Comparison of ENCODE assay signal across 24 cellular contexts in the genomic region with DNA sequence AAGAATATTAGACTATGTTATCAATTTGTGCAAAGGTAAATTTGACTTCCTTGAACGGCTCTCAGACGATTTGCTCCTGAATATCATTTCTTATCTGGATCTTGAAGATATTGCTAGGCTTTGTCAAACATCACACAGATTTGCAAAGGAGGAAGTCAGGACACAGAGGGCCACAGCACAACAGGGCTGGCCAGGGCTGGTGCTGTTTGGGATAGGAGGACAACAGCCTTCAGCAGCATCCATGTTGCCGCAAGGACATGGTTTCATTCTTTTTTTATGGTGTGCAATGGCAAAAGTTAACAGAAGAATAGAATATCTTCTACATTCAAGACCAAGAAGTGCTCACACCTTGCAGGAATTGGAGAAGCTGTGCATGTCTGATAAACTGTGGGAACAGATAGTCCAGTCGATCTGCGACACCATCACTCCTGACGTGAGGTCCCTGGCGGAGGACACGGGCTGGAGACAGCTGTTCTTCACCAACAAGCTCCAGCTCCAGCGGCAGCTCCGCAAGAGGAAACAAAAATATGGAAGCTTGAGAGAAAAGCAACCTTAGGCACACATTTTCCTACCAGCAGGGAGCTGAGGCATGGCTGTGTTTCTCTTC. TPM values are rescaled to one million over a fixed set of nuclear protein-coding genes. Genes with fewer than 3 reads are reported as not detected.
DNase-seq lines count a peak whose midpoint lies in the region; ATAC-seq, FAIRE-seq and TF ChIP-seq lines count a peak whose summit lies in the region.
"Had no signal": no experiment of that assay in that cellular context is flagged by ENCODE, and none has a peak within 500 bp of the region (broad histone marks: within the 10 kb centered on the region; RNA-seq: fewer than 3 reads in every experiment).

No MANE protein-coding gene starts in this region.

- DNase-seq in activated CD8-positive, alpha-beta T cell treated with anti-CD3 and anti-CD28 coated beads, Interleukin-2, amount 10 ng/mL, durations not matched to agents 7 days and 5 days: peak; percentile 16
- DNase-seq in activated CD8-positive, alpha-beta T cell treated with anti-CD3 and anti-CD28 coated beads for 36 hours: no peak
- peak in 1 of 4 experiments; percentile 31 for DNase-seq in K562 (ENCODE audit: extremely low read depth in 1 of 4, low spot score in 3 of 4)
- DNase-seq in esophagus muscularis mucosa (ENCODE audit: extremely low spot score): peak; percentile 55
- no peak for DNase-seq in DMS79 treated with DMSO at 0.1 percent for 48 hours (lab: John Stamatoyannopoulos, UW)
- DNase-seq in NCI-H2171 treated with DMSO at 0.1 percent for 48 hours (lab: John Stamatoyannopoulos, UW): no peak
- no peak for DNase-seq in nucleus accumbens (lab: John Stamatoyannopoulos, UW)
- DNase-seq: Caco-2; CD4-positive, CD25-positive, alpha-beta regulatory T cell; CD8-positive, alpha-beta T cell; DMS153; GF-D8; GOT3; HFFc6 had no signal

- no peaks in the 10 kb centered on the region for H4K20me1 ChIP-seq in K562 (replicated peaks; ENCODE audit: control insufficient read depth, insufficient read depth, low read length)
- H4K20me1 ChIP-seq: BLaER1 had no signal

- intact Hi-C loops in activated CD8-positive, alpha-beta T cell treated with anti-CD3 and anti-CD28 coated beads for 36 hours (cut with micrococcal nuclease): no loop called here
- intact Hi-C loops in K562 (cut with micrococcal nuclease): no loop called here
- intact Hi-C loops in esophagus muscularis mucosa (cut with DNase I): no loop called here

- H3K9ac ChIP-seq in K562 (ENCODE audit: insufficient read depth in 1 of 2, low read depth in 2 of 2, low read length in 2 of 2): no peak overlapping the region
- H3K9ac ChIP-seq: BLaER1 had no signal

- peaks cover 2% of the 10 kb centered on the region for H3K27me3 Mint-ChIP-seq in activated CD8-positive, alpha-beta T cell treated with anti-CD3 and anti-CD28 coated beads, Interleukin-2, amount 10 ng/mL, durations not matched to agents 7 days and 5 days (ENCODE audit: low read depth)
- H3K27me3 Mint-ChIP-seq in activated CD8-positive, alpha-beta T cell treated with anti-CD3 and anti-CD28 coated beads for 36 hours: no peaks in the 10 kb centered on the region
- H3K27me3 Mint-ChIP-seq: B cell had no signal

- CTCF ChIA-PET in activated CD8-positive, alpha-beta T cell treated with anti-CD3 and anti-CD28 coated beads, Interleukin-2, amount 10 ng/mL, durations not matched to agents 7 days and 5 days (lab: Charles Lee): no interaction called here
- CTCF ChIA-PET in activated CD8-positive, alpha-beta T cell treated with anti-CD3 and anti-CD28 coated beads for 36 hours (lab: Charles Lee): no interaction called here
- CTCF ChIA-PET in K562 (lab: Yijun Ruan, JAX; ENCODE audit: low intra/inter-chr PET ratio): no interaction called here

- no peaks in the 10 kb centered on the region for H3K9me1 ChIP-seq in K562 (ENCODE audit: control insufficient read depth, insufficient read depth, low read length)

- no peak overlapping the region for H3K27ac Mint-ChIP-seq in activated CD8-positive, alpha-beta T cell treated with anti-CD3 and anti-CD28 coated beads, Interleukin-2, amount 10 ng/mL, durations not matched to agents 7 days and 5 days
- no peak overlapping the region for H3K27ac Mint-ChIP-seq in activated CD8-positive, alpha-beta T cell treated with anti-CD3 and anti-CD28 coated beads for 36 hours
- H3K27ac Mint-ChIP-seq: B cell; CD4-positive, CD25-positive, alpha-beta regulatory T cell; CD8-positive, alpha-beta T cell; HFFc6 had no signal

- POLR2A ChIA-PET in activated CD8-positive, alpha-beta T cell treated with anti-CD3 and anti-CD28 coated beads, Interleukin-2, amount 10 ng/mL, durations not matched to agents 7 days and 5 days (lab: Charles Lee): no interaction called here
- POLR2A ChIA-PET in activated CD8-positive, alpha-beta T cell treated with anti-CD3 and anti-CD28 coated beads for 36 hours (lab: Charles Lee): no interaction called here
- POLR2A ChIA-PET in K562 (lab: Yijun Ruan, JAX): no interaction called here

- in situ Hi-C loops in K562 (cut with MboI): no loop called here

- TF ChIP-seq RAD21 in K562 (CRISPR knock-in tag; conservative IDR thresholded peaks at IDR 0.05 in 1 of 2, IDR thresholded peaks at IDR 0.05 in 1 of 2): no peak

- H3K4me3 ChIP-seq in K562: no peak overlapping the region
- no peak overlapping the region for H3K4me3 ChIP-seq in esophagus muscularis mucosa
- H3K4me3 ChIP-seq: BLaER1, HAP-1 had no signal

- BruUV-seq in K562 (replicated peaks; lab: Mats Ljungman, UMichigan): no TSS peak

- TF ChIP-seq POLR2A in K562 (conservative IDR thresholded peaks at IDR 0.05): no peak
- no peak for TF ChIP-seq POLR2A in esophagus muscularis mucosa (IDR thresholded peaks at IDR 0.05; ENCODE audit: low read depth)

- TF ChIP-seq EP300 in K562 (IDR thresholded peaks at IDR 0.05; ENCODE audit: low read length) (no peak), esophagus muscularis mucosa (IDR thresholded peaks at IDR 0.05) (no peak)

- H3K4me1 ChIP-seq in K562 (replicated peaks in 1 of 2; ENCODE audit: control insufficient read depth in 2 of 2, insufficient read depth in 2 of 2, low read length in 2 of 2) (peaks cover 0 to 6% of the 10 kb centered on the region in 2 experiments; a peak in 2 of 5 replicates), esophagus muscularis mucosa (no peaks in the 10 kb centered on the region)
- H3K4me1 ChIP-seq: BLaER1, Caco-2 had no signal

- H3K36me3 ChIP-seq in K562 (ENCODE audit: control insufficient read depth, insufficient read depth, low read length) (no peaks in the 10 kb centered on the region), esophagus muscularis mucosa (no peaks in the 10 kb centered on the region)
- H3K36me3 ChIP-seq: BLaER1, HAP-1 had no signal

- H3K4me1 Mint-ChIP-seq in activated CD8-positive, alpha-beta T cell treated with anti-CD3 and anti-CD28 coated beads, Interleukin-2, amount 10 ng/mL, durations not matched to agents 7 days and 5 days (ENCODE audit: low read depth): peaks cover 15% of the 10 kb centered on the region
- H3K4me1 Mint-ChIP-seq in activated CD8-positive, alpha-beta T cell treated with anti-CD3 and anti-CD28 coated beads for 36 hours (ENCODE audit: low read depth): no peaks in the 10 kb centered on the region
- H3K4me1 Mint-ChIP-seq: B cell had no signal

- H3K79me2 ChIP-seq in K562 (ENCODE audit: control insufficient read depth, insufficient read depth, low read length): no peaks in the 10 kb centered on the region

- H2AFZ ChIP-seq in K562 (ENCODE audit: low read depth, low read length): peak overlapping the region; percentile 55

- H3K27ac ChIP-seq in K562 (ENCODE audit: extremely low read depth, low read depth, low read length): no peak overlapping the region
- no peak overlapping the region for H3K27ac ChIP-seq in esophagus muscularis mucosa (replicated peaks in 1 of 4)
- H3K27ac ChIP-seq: 22Rv1, BLaER1, C4-2B had no signal

- no peaks in the 10 kb centered on the region for H3K27me3 ChIP-seq in K562 (ENCODE audit: control insufficient read depth in 2 of 2, insufficient read depth in 2 of 2, low read length in 2 of 2)
- no peaks in the 10 kb centered on the region for H3K27me3 ChIP-seq in esophagus muscularis mucosa

- H3K9me3 ChIP-seq in K562 (replicated peaks; ENCODE audit: control insufficient read depth, insufficient read depth, low read depth, low read length) (0 out of 2 replicates have a peak, but pooled peaks cover 2% of the 10 kb centered on the region), esophagus muscularis mucosa (no peaks in the 10 kb centered on the region)
- H3K9me3 ChIP-seq: Caco-2, HAP-1 had no signal

- H3K9me3 Mint-ChIP-seq in activated CD8-positive, alpha-beta T cell treated with anti-CD3 and anti-CD28 coated beads, Interleukin-2, amount 10 ng/mL, durations not matched to agents 7 days and 5 days (ENCODE audit: insufficient read depth): no peaks in the 10 kb centered on the region
- no peaks in the 10 kb centered on the region for H3K9me3 Mint-ChIP-seq in activated CD8-positive, alpha-beta T cell treated with anti-CD3 and anti-CD28 coated beads for 36 hours
- H3K9me3 Mint-ChIP-seq: CD4-positive, CD25-positive, alpha-beta regulatory T cell; CD8-positive, alpha-beta T cell; HFFc6 had no signal

- peak overlapping the region; percentile 55 for H3K4me2 ChIP-seq in K562 (ENCODE audit: insufficient read depth, low read length)
- H3K4me2 ChIP-seq: BLaER1 had no signal

- 0% methylated on average over 10 of the region's 10 CpGs for WGBS in K562 (ENCODE audit: insufficient coverage, low coverage, missing lambda C conversion rate)
- 95% methylated on average over 10 of the region's 10 CpGs for WGBS in esophagus muscularis mucosa

- peak; percentile 63 for FAIRE-seq in K562 (lab: Jason Lieb, UNC)
- FAIRE-seq: A204.1, GM12891, GM18507, H54 had no signal

- no peak for TF ChIP-seq CTCF in activated CD8-positive, alpha-beta T cell treated with anti-CD3 and anti-CD28 coated beads for 36 hours (IDR thresholded peaks at IDR 0.05)
- TF ChIP-seq CTCF in K562 (IDR thresholded peaks at IDR 0.05 in 2 of 3, conservative IDR thresholded peaks at IDR 0.05 in 1 of 3; ENCODE audit: insufficient read depth in 2 of 3, low read depth in 1 of 3, low read length in 3 of 3) (no peak), esophagus muscularis mucosa (IDR thresholded peaks at IDR 0.05) (no peak)

- no peak for ATAC-seq in activated CD8-positive, alpha-beta T cell treated with anti-CD3 and anti-CD28 coated beads, Interleukin-2, amount 10 ng/mL, durations not matched to agents 7 days and 5 days
- ATAC-seq in activated CD8-positive, alpha-beta T cell treated with anti-CD3 and anti-CD28 coated beads for 36 hours: no peak
- ATAC-seq in K562 (peak; percentile 68), HG03025 (IDR thresholded peaks at IDR 0.05; ENCODE audit: low FRiP score, unreplicated experiment) (no peak)
- ATAC-seq: CD8-positive, alpha-beta T cell had no signal

- peaks cover 3% of the 10 kb centered on the region for H3K36me3 Mint-ChIP-seq in activated CD8-positive, alpha-beta T cell treated with anti-CD3 and anti-CD28 coated beads, Interleukin-2, amount 10 ng/mL, durations not matched to agents 7 days and 5 days (ENCODE audit: low read depth)
- H3K36me3 Mint-ChIP-seq in activated CD8-positive, alpha-beta T cell treated with anti-CD3 and anti-CD28 coated beads for 36 hours (ENCODE audit: low read depth): no peaks in the 10 kb centered on the region
- H3K36me3 Mint-ChIP-seq: CD4-positive, CD25-positive, alpha-beta regulatory T cell; CD8-positive, alpha-beta T cell had no signal

- H3K4me3 Mint-ChIP-seq in activated CD8-positive, alpha-beta T cell treated with anti-CD3 and anti-CD28 coated beads, Interleukin-2, amount 10 ng/mL, durations not matched to agents 7 days and 5 days: no peak overlapping the region
- H3K4me3 Mint-ChIP-seq in activated CD8-positive, alpha-beta T cell treated with anti-CD3 and anti-CD28 coated beads for 36 hours: no peak overlapping the region
- H3K4me3 Mint-ChIP-seq: B cell; CD8-positive, alpha-beta T cell; HFFc6 had no signal

RNA-seq across cellular contexts. Expression of gene KPNA2, which starts 59.8 kb away (rescaled TPM):
- 100 to 1,000 TPM; 288 to 292 TPM for total RNA-seq in activated CD8-positive, alpha-beta T cell treated with anti-CD3 and anti-CD28 coated beads, Interleukin-2, amount 10 ng/mL, durations not matched to agents 7 days and 5 days
- total RNA-seq in activated CD8-positive, alpha-beta T cell treated with anti-CD3 and anti-CD28 coated beads for 36 hours: 100 to 1,000 TPM; 165 to 180 TPM
- 165 and 234 TPM in 2 replicates for total RNA-seq in K562 (2011; cell fraction: chromatin; rRNA removed; ENCODE audit: low replicate concordance)
- total RNA-seq in K562 (2011; cell fraction: nucleolus; rRNA removed): 104 and 108 TPM in 2 replicates
- total RNA-seq in K562 (2011; cell fraction: nucleoplasm; rRNA removed): 115 and 124 TPM in 2 replicates
- total RNA-seq in K562 (2014; rRNA removed) (132 and 140 TPM in 2 replicates), K562 (2014; rRNA removed; fragmentation: Illumina TruSeq; extraction: Trizol) (241 and 267 TPM in 2 replicates), K562 (2015; rRNA removed; fragmentation: Illumina TruSeq; extraction: Trizol) (235 and 243 TPM in 2 replicates), K562 (2021) (219 and 223 TPM in 2 replicates), esophagus muscularis mucosa (10 to 100 TPM; 11.2 to 26.3 (median 18.6) TPM)
- polyA plus RNA-seq in K562 (2011; rRNA removed) (200 and 229 TPM in 2 replicates), K562 (2014; fragmentation: Illumina TruSeq; extraction: Trizol) (232 and 250 TPM in 2 replicates), K562 (2014; fragmentation: Nextera tagmentation; extraction: Ambion mirVana) (100 to 1,000 TPM; 594 to 984 TPM), K562 (2014; rRNA removed) (136 and 162 TPM in 2 replicates)
- polyA plus RNA-seq in K562 (2011; cell fraction: cytosol; rRNA removed): 215 and 240 TPM in 2 replicates
- polyA plus RNA-seq in K562 (2011; cell fraction: nucleus; rRNA removed): 127 and 151 TPM in 2 replicates
- polyA plus RNA-seq in K562 (2012): 168 and 218 TPM in 2 replicates
- polyA minus RNA-seq in K562 (2011; rRNA and poly(A)+ RNA removed): 466 and 590 TPM in 2 replicates
- 201 and 253 TPM in 2 replicates for polyA minus RNA-seq in K562 (2011; cell fraction: cytosol; rRNA and poly(A)+ RNA removed)
- polyA minus RNA-seq in K562 (2011; cell fraction: nucleus; rRNA and poly(A)+ RNA removed): 75.3 and 108 TPM in 2 replicates

Comparison
In these comparisons a context has a peak if more than half of its experiments do, and no peak if none do; other contexts are left out.
1. DNase-seq: peak in activated CD8-positive, alpha-beta T cell treated with anti-CD3 and anti-CD28 coated beads, Interleukin-2, amount 10 ng/mL, durations not matched to agents 7 days and 5 days (single experiment) and esophagus muscularis mucosa (single experiment); none in activated CD8-positive, alpha-beta T cell treated with anti-CD3 and anti-CD28 coated beads for 36 hours (single experiment), DMS79 treated with DMSO at 0.1 percent for 48 hours (single experiment), NCI-H2171 treated with DMSO at 0.1 percent for 48 hours (single experiment) and nucleus accumbens (0 of 56).